ENCODE assay signal across 15 cellular contexts in genomic region chr9:136115206-136115605, GRCh38.
"Had no signal": no experiment of that assay in that cellular context is flagged by ENCODE, and none has a peak within 500 bp of the region (broad histone marks: within the 10 kb centered on the region; RNA-seq: fewer than 3 reads in every experiment).

No MANE protein-coding gene starts in this region.

- H3K27ac ChIP-seq: dorsolateral prefrontal cortex, skin epidermis, transverse colon had no signal

- DNase-seq: activated CD4-positive, CD25-positive, alpha-beta regulatory T cell treated with anti-CD3 and anti-CD28 coated beads, Interleukin-2, amount 50 U/mL, for 72 hours; activated T-cell treated with anti-CD3 and anti-CD28 coated beads, Interleukin-2, amount 50 U/mL, for 72 hours; aorta; dorsolateral prefrontal cortex; hypothalamus; posterior cingulate gyrus; Right ventricle myocardium superior; SK-N-SH; transverse colon had no signal

- H3K9me3 Mint-ChIP-seq: activated naive CD4-positive, alpha-beta T cell treated with anti-CD3 and anti-CD28 coated beads, Interleukin-2, amount 50 U/mL, for 72 hours; activated T-cell treated with anti-CD3 and anti-CD28 coated beads, Interleukin-2, amount 50 U/mL, for 72 hours; mesothelial cell of epicardium had no signal

- H3K27me3 ChIP-seq: dorsolateral prefrontal cortex, transverse colon had no signal

- H3K9ac ChIP-seq: SK-N-SH had no signal

- H3K36me3 Mint-ChIP-seq: activated naive CD4-positive, alpha-beta T cell treated with anti-CD3 and anti-CD28 coated beads, Interleukin-2, amount 50 U/mL, for 72 hours had no signal

- H3K36me3 ChIP-seq: transverse colon had no signal

- H3K4me2 ChIP-seq: SK-N-SH had no signal

- H3K9me3 ChIP-seq: SK-N-SH, transverse colon had no signal

- ATAC-seq: activated naive CD4-positive, alpha-beta T cell treated with anti-CD3 and anti-CD28 coated beads, Interleukin-2, amount 50 U/mL, for 72 hours; activated T-cell treated with anti-CD3 and anti-CD28 coated beads, Interleukin-2, amount 50 U/mL, for 72 hours; esophagus mucosa had no signal

- H3K4me3 Mint-ChIP-seq: mesothelial cell of epicardium had no signal

- H3K4me3 ChIP-seq: dorsolateral prefrontal cortex, skin epidermis, transverse colon had no signal

- H3K27ac Mint-ChIP-seq: activated T-cell treated with anti-CD3 and anti-CD28 coated beads, Interleukin-2, amount 50 U/mL, for 72 hours had no signal

- FAIRE-seq: bronchial epithelial cell, endometrium had no signal
